16 cellular contexts compared by ENCODE assay signal in the genomic region with DNA sequence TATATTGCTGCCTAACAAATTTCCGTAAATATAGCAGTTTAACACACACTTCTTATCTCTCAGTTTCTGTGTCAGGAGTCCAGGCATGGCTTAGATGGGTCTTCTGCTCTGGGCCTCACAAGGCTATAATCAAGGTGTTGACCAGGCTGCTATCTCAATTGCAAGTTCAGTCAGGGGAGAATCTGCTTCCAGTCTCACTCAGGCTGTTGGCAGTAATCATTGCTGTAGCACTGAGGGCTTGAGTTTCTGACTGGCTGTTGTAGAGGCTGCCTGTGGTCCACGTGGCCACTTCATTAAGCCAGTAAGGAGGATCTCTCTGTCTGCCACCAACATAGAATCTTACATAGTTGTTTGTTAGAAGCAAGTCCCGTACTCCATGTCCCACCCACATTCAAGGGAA.
A peak's percentile ranks its signal among the peaks of the same experiment; 100 is the strongest.
DNase-seq lines count a peak whose midpoint lies in the region; ATAC-seq and TF ChIP-seq lines count a peak whose summit lies in the region.
"Had no signal": no experiment of that assay in that cellular context is flagged by ENCODE, and none has a peak within 500 bp of the region (broad histone marks: within the 10 kb centered on the region; RNA-seq: fewer than 3 reads in every experiment).

No MANE protein-coding gene starts in this region.

- H3K4me3 Mint-ChIP-seq in WTC11: no peak overlapping the region
- H3K4me3 Mint-ChIP-seq in glutamatergic neuron (ENCODE audit: unreplicated experiment): no peak overlapping the region

- H3K4me3 ChIP-seq in heart left ventricle (no peak overlapping the region), right atrium auricular region (no peak overlapping the region)
- H3K4me3 ChIP-seq: A549, GM23248 had no signal

- H3K4me1 Mint-ChIP-seq in WTC11: no peaks in the 10 kb centered on the region
- H3K4me1 Mint-ChIP-seq in glutamatergic neuron (ENCODE audit: low read depth, unreplicated experiment): peaks cover 69% of the 10 kb centered on the region

- CTCF ChIA-PET in WTC11 (lab: Charles Lee): no interaction called here

- POLR2A ChIA-PET in WTC11 (lab: Charles Lee): no interaction called here

- 55 to 64% (median 60%) methylated on average over 3 of the region's 3 CpGs for WGBS in heart left ventricle, 4 donors

- in situ Hi-C loops in KBM-7 (cut with MboI; ENCODE audit: low pct_unique_long_range_greater_than_20kb, low sequenced_read_pairs): no loop called here

- intact Hi-C loops in heart left ventricle (cut with DNase I): no loop called here

- H3K27me3 Mint-ChIP-seq in WTC11 (ENCODE audit: low read depth): no peaks in the 10 kb centered on the region
- peaks cover 9% of the 10 kb centered on the region for H3K27me3 Mint-ChIP-seq in glutamatergic neuron (ENCODE audit: unreplicated experiment)

- no peaks in the 10 kb centered on the region for H3K27me3 ChIP-seq in heart left ventricle
- no peaks in the 10 kb centered on the region for H3K27me3 ChIP-seq in right atrium auricular region

- DNase-seq in heart left ventricle (no peak), right atrium auricular region (ENCODE audit: low spot score) (no peak), WTC11 (ENCODE audit: low spot score) (no peak), glutamatergic neuron (no peak), medulla oblongata (ENCODE audit: extremely low spot score) (no peak), KBM-7 (no peak), GM19238 (ENCODE audit: insufficient read length, low spot score) (no peak)
- DNase-seq: Caco-2, DMS79 treated with DMSO at 0.1 percent for 48 hours, GM23248, Karpas-422, MM.1S, NCI-H1105, NCI-H1694 treated with DMSO at 0.1 percent for 48 hours, NCI-H446 treated with DMSO at 0.1 percent for 48 hours had no signal

- no peaks in the 10 kb centered on the region for H3K36me3 Mint-ChIP-seq in WTC11
- no peaks in the 10 kb centered on the region for H3K36me3 Mint-ChIP-seq in glutamatergic neuron (ENCODE audit: unreplicated experiment)

- H3K27ac Mint-ChIP-seq in WTC11 (peak overlapping the region; percentile 34; the same call in 1 of the 2 replicates), glutamatergic neuron (ENCODE audit: unreplicated experiment) (peak overlapping the region; percentile 3)

- H3K36me3 ChIP-seq in heart left ventricle: no peaks in the 10 kb centered on the region
- no peaks in the 10 kb centered on the region for H3K36me3 ChIP-seq in right atrium auricular region

- ATAC-seq in heart left ventricle (peak in 3 of 4 donors; percentile 47 to 68 (median 65)), WTC11 (no peak)
- ATAC-seq: A549 had no signal

- H3K4me1 ChIP-seq in heart left ventricle (peaks cover 0 to 53% (median 23%) of the 10 kb centered on the region in 12 donors), right atrium auricular region (peaks cover 0 to 24% of the 10 kb centered on the region in 2 donors)
- H3K4me1 ChIP-seq: A549 had no signal

- TF ChIP-seq CTCF in heart left ventricle (IDR thresholded peaks at IDR 0.05) (no peak), right atrium auricular region (IDR thresholded peaks at IDR 0.05) (no peak), WTC11 (IDR thresholded peaks at IDR 0.05) (no peak), glutamatergic neuron (IDR thresholded peaks at IDR 0.05; ENCODE audit: partially characterized antibody, unreplicated experiment) (no peak)

- no peaks in the 10 kb centered on the region for H3K9me3 ChIP-seq in heart left ventricle
- H3K9me3 ChIP-seq in right atrium auricular region: no peaks in the 10 kb centered on the region
- H3K9me3 ChIP-seq: A549, Caco-2 had no signal

- no peaks in the 10 kb centered on the region for H3K9me3 Mint-ChIP-seq in WTC11
- H3K9me3 Mint-ChIP-seq in glutamatergic neuron (ENCODE audit: unreplicated experiment): peaks cover 5% of the 10 kb centered on the region

- no peak for TF ChIP-seq POLR2A in heart left ventricle (IDR thresholded peaks at IDR 0.05)

- H3K27ac ChIP-seq in heart left ventricle (no peak overlapping the region), right atrium auricular region (no peak overlapping the region)
- H3K27ac ChIP-seq: A549, GM23248 had no signal

TF ChIP-seq in WTC11, 78 proteins besides CTCF, POLR2A, EP300 and RAD21:
- TF ChIP-seq, protein P1, sequence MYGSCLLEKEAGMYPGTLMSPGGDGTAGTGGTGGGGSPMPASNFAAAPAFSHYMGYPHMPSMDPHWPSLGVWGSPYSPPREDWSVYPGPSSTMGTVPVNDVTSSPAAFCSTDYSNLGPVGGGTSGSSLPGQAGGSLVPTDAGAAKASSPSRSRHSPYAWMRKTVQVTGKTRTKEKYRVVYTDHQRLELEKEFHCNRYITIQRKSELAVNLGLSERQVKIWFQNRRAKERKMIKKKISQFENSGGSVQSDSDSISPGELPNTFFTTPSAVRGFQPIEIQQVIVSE (CRISPR knock-in tag; IDR thresholded peaks at IDR 0.05; ENCODE audit: borderline replicate concordance): no peak
- TF ChIP-seq HMGA2 (CRISPR knock-in tag; IDR thresholded peaks at IDR 0.05) (no peak), CBFB (CRISPR knock-in tag; IDR thresholded peaks at IDR 0.05; ENCODE audit: low read depth) (no peak), NFYB (CRISPR knock-in tag; conservative IDR thresholded peaks at IDR 0.05; ENCODE audit: low read depth) (no peak), FOXP1 (CRISPR knock-in tag; IDR thresholded peaks at IDR 0.05; ENCODE audit: borderline replicate concordance) (no peak), SP1 (CRISPR knock-in tag; conservative IDR thresholded peaks at IDR 0.05) (no peak), ATF1 (CRISPR knock-in tag; IDR thresholded peaks at IDR 0.05) (no peak), NFE2L1 (CRISPR knock-in tag; IDR thresholded peaks at IDR 0.05) (no peak), CREM (CRISPR knock-in tag; IDR thresholded peaks at IDR 0.05) (no peak), CREB1 (CRISPR knock-in tag; IDR thresholded peaks at IDR 0.05) (no peak), ZNF121 (CRISPR knock-in tag; IDR thresholded peaks at IDR 0.05) (no peak), JAZF1 (CRISPR knock-in tag; IDR thresholded peaks at IDR 0.05) (no peak), NFATC4 (CRISPR knock-in tag; IDR thresholded peaks at IDR 0.05) (no peak), FOXJ3 (CRISPR knock-in tag; IDR thresholded peaks at IDR 0.05; ENCODE audit: borderline replicate concordance) (no peak), ZBTB21 (CRISPR knock-in tag; IDR thresholded peaks at IDR 0.05; ENCODE audit: borderline replicate concordance) (no peak)
- TF ChIP-seq, protein P2, sequence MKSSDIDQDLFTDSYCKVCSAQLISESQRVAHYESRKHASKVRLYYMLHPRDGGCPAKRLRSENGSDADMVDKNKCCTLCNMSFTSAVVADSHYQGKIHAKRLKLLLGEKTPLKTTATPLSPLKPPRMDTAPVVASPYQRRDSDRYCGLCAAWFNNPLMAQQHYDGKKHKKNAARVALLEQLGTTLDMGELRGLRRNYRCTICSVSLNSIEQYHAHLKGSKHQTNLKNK (CRISPR knock-in tag; IDR thresholded peaks at IDR 0.05): no peak
- TF ChIP-seq, protein P3, sequence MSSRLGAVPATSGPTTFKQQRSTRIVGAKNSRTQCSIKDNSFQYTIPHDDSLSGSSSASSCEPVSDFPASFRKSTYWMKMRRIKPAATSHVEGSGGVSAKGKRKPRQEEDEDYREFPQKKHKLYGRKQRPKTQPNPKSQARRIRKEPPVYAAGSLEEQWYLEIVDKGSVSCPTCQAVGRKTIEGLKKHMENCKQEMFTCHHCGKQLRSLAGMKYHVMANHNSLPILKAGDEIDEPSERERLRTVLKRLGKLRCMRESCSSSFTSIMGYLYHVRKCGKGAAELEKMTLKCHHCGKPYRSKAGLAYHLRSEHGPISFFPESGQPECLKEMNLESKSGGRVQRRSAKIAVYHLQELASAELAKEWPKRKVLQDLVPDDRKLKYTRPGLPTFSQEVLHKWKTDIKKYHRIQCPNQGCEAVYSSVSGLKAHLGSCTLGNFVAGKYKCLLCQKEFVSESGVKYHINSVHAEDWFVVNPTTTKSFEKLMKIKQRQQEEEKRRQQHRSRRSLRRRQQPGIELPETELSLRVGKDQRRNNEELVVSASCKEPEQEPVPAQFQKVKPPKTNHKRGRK (CRISPR knock-in tag; IDR thresholded peaks at IDR 0.05; ENCODE audit: borderline replicate concordance): no peak
- TF ChIP-seq, protein P4, sequence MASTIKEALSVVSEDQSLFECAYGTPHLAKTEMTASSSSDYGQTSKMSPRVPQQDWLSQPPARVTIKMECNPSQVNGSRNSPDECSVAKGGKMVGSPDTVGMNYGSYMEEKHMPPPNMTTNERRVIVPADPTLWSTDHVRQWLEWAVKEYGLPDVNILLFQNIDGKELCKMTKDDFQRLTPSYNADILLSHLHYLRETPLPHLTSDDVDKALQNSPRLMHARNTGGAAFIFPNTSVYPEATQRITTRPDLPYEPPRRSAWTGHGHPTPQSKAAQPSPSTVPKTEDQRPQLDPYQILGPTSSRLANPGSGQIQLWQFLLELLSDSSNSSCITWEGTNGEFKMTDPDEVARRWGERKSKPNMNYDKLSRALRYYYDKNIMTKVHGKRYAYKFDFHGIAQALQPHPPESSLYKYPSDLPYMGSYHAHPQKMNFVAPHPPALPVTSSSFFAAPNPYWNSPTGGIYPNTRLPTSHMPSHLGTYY (CRISPR knock-in tag; IDR thresholded peaks at IDR 0.05): no peak
- TF ChIP-seq, protein P5, sequence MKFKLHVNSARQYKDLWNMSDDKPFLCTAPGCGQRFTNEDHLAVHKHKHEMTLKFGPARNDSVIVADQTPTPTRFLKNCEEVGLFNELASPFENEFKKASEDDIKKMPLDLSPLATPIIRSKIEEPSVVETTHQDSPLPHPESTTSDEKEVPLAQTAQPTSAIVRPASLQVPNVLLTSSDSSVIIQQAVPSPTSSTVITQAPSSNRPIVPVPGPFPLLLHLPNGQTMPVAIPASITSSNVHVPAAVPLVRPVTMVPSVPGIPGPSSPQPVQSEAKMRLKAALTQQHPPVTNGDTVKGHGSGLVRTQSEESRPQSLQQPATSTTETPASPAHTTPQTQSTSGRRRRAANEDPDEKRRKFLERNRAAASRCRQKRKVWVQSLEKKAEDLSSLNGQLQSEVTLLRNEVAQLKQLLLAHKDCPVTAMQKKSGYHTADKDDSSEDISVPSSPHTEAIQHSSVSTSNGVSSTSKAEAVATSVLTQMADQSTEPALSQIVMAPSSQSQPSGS (CRISPR knock-in tag; IDR thresholded peaks at IDR 0.05; ENCODE audit: borderline replicate concordance, low read depth): no peak
